Comparison of ENCODE assay signal across 2 cellular contexts in genomic region chr2:85151026-85151425, GRCh38.
TF ChIP-seq lines count a peak whose summit lies in the region.

No MANE protein-coding gene starts in this region.

TF ChIP-seq in IMR-90, 13 proteins besides CTCF, POLR2A, EP300 and RAD21:
- TF ChIP-seq CHD1 (IDR thresholded peaks at IDR 0.05; ENCODE audit: low read depth, low read length) (no peak), MAFK (IDR thresholded peaks at IDR 0.05; ENCODE audit: low read depth, low read length) (peak; percentile 27; the same call in 1 of the 2 replicates)
TF ChIP-seq in IMR-90: peak in this region for 1.

TF ChIP-seq in endothelial cell of umbilical vein, 7 proteins besides CTCF, POLR2A, EP300 and RAD21:
- TF ChIP-seq MAX (IDR thresholded peaks at IDR 0.05; ENCODE audit: insufficient read depth, insufficient read length) (no peak), JUN (IDR thresholded peaks at IDR 0.05; ENCODE audit: borderline replicate concordance, insufficient read depth, insufficient read length, low read depth) (peak; percentile 76), GATA2 (IDR thresholded peaks at IDR 0.05; ENCODE audit: insufficient read depth, insufficient read length, low read depth, low read length) (peak; percentile 84), FOS (IDR thresholded peaks at IDR 0.05; ENCODE audit: borderline replicate concordance, insufficient read depth, low read length) (peak; percentile 72)
